In genomic region chr13:107421951-107422350, GRCh38 we compare ENCODE assay signal across 20 cellular contexts.
DNase-seq lines count a peak whose midpoint lies in the region; ATAC-seq and TF ChIP-seq lines count a peak whose summit lies in the region.
"Had no signal": no experiment of that assay in that cellular context is flagged by ENCODE, and none has a peak within 500 bp of the region (broad histone marks: within the 10 kb centered on the region; RNA-seq: fewer than 3 reads in every experiment).

No MANE protein-coding gene starts in this region.

- DNase-seq in M059J (ENCODE audit: low read depth) (peak; percentile 10), fibroblast of peridontal ligament (ENCODE audit: extremely low read depth) (peak; percentile 41), natural killer cell (no peak), posterior vena cava (ENCODE audit: low spot score) (no peak), chondrocyte (ENCODE audit: low spot score) (no peak), GM20000 (ENCODE audit: low spot score) (no peak)
- DNase-seq: activated CD4-positive, alpha-beta T cell treated with anti-CD3 and anti-CD28 coated beads, Interleukin-2, amount 50 U/mL, for 1 hour; CD4-positive, alpha-beta T cell; effector CD8-positive, alpha-beta T cell; left colon; NCI-H187 treated with DMSO at 0.1 percent for 48 hours; nucleus accumbens; stimulated activated CD4-positive, alpha-beta T cell treated with anti-CD3 and anti-CD28 coated beads, Interleukin-2, amount 100 ng/mL, for 24 hours; T-helper 9 cell had no signal

- H3K9me3 Mint-ChIP-seq in natural killer cell (peaks cover 4 to 8% of the 10 kb centered on the region in 2 donors), chondrocyte (ENCODE audit: low read depth) (peaks cover 11% of the 10 kb centered on the region)

- peak overlapping the region; percentile 33 for H3K4me3 ChIP-seq in WI38 (ENCODE audit: low read depth, low read length)
- H3K4me3 ChIP-seq: skin epidermis had no signal

- H3K36me3 Mint-ChIP-seq in natural killer cell (peaks cover 15% of the 10 kb centered on the region), chondrocyte (ENCODE audit: low read depth) (no peaks in the 10 kb centered on the region)
- H3K36me3 Mint-ChIP-seq: activated naive CD4-positive, alpha-beta T cell treated with anti-CD3 and anti-CD28 coated beads, Interleukin-2, amount 50 U/mL, for 24 hours; type B pancreatic cell; WTC11 had no signal

- H3K27me3 Mint-ChIP-seq in natural killer cell (ENCODE audit: low read depth in 2 of 2), result no peaks in the 10 kb centered on the region
- H3K27me3 Mint-ChIP-seq in chondrocyte (ENCODE audit: low read depth), result no peaks in the 10 kb centered on the region
- H3K27me3 Mint-ChIP-seq: activated naive CD4-positive, alpha-beta T cell treated with anti-CD3 and anti-CD28 coated beads, Interleukin-2, amount 50 U/mL, for 24 hours; CD4-positive, alpha-beta T cell; type B pancreatic cell had no signal

- no peak for ATAC-seq in natural killer cell
- no peak for ATAC-seq in GM19452 (IDR thresholded peaks at IDR 0.05; ENCODE audit: unreplicated experiment)
- ATAC-seq: left colon, WTC11 had no signal

- H3K4me3 Mint-ChIP-seq in natural killer cell, result peak overlapping the region; percentile 80
- H3K4me3 Mint-ChIP-seq in chondrocyte (ENCODE audit: unreplicated experiment), result no peak overlapping the region
- H3K4me3 Mint-ChIP-seq: activated naive CD4-positive, alpha-beta T cell treated with anti-CD3 and anti-CD28 coated beads, Interleukin-2, amount 50 U/mL, for 24 hours; CD4-positive, alpha-beta T cell; type B pancreatic cell; WTC11 had no signal

- H3K27ac Mint-ChIP-seq in natural killer cell (no peak overlapping the region), chondrocyte (ENCODE audit: unreplicated experiment) (no peak overlapping the region)
- H3K27ac Mint-ChIP-seq: activated naive CD4-positive, alpha-beta T cell treated with anti-CD3 and anti-CD28 coated beads, Interleukin-2, amount 50 U/mL, for 24 hours; CD4-positive, alpha-beta T cell; type B pancreatic cell; WTC11 had no signal

- no peak for TF ChIP-seq CTCF in WI38 (IDR thresholded peaks at IDR 0.05; ENCODE audit: low read depth, low read length)
- TF ChIP-seq CTCF in natural killer cell (IDR thresholded peaks at IDR 0.05), result no peak
- TF ChIP-seq CTCF in chondrocyte (IDR thresholded peaks at IDR 0.05), result no peak
- no peak for TF ChIP-seq CTCF in GM20000 (IDR thresholded peaks at IDR 0.05; ENCODE audit: extremely low read depth, missing control alignments)

- intact Hi-C loops in natural killer cell (cut with micrococcal nuclease), result no loop called here
- intact Hi-C loops in posterior vena cava (cut with DNase I), result no loop called here

- H3K4me1 Mint-ChIP-seq in natural killer cell, result peaks cover 6 to 42% of the 10 kb centered on the region in 2 donors
- peaks cover 15% of the 10 kb centered on the region for H3K4me1 Mint-ChIP-seq in chondrocyte (ENCODE audit: low read depth)
- H3K4me1 Mint-ChIP-seq: activated naive CD4-positive, alpha-beta T cell treated with anti-CD3 and anti-CD28 coated beads, Interleukin-2, amount 50 U/mL, for 24 hours had no signal

Comparison
In these comparisons a context has a peak if more than half of its experiments do, and no peak if none do; other contexts are left out.
1. DNase-seq: peak in M059J (single experiment) and fibroblast of peridontal ligament (single experiment); none in natural killer cell (single experiment), posterior vena cava (single experiment), chondrocyte (single experiment) and GM20000 (single experiment).